Comparison of ENCODE assay signal across 8 cellular contexts in the genomic region with DNA sequence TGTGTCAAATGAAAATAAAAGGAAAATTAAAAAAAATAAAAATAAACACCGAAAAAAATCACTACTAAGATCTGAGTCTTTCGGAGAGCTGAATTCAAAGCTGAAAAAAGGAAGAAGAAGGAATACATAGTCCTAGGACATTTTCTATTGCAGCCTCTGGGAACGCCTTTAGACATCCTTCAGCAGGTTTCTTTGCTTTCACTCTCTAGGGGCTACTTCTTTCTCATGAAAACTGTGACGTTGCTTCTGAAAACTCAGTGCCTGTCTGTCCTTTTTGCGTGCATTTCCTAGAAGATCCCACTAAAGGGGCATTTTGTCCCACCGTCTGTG. TPM values are rescaled to one million over a fixed set of nuclear protein-coding genes. Genes with fewer than 3 reads are reported as not detected.
DNase-seq lines count a peak whose midpoint lies in the region; ATAC-seq and TF ChIP-seq lines count a peak whose summit lies in the region.

No MANE protein-coding gene starts in this region.

- H3K27me3 Mint-ChIP-seq in memory B cell = peaks cover 7% of the 10 kb centered on the region

- H3K4me3 ChIP-seq in cardiac muscle cell (peak overlapping the region; percentile 45), astrocyte of the cerebellum (ENCODE audit: low read depth, low read length) (peak overlapping the region; percentile 49)

- H3K4me1 Mint-ChIP-seq in memory B cell = peaks cover 9% of the 10 kb centered on the region

- H3K4me1 ChIP-seq in cardiac muscle cell (ENCODE audit: low read depth) = peaks cover 12% of the 10 kb centered on the region

- no peaks in the 10 kb centered on the region for H3K9me3 Mint-ChIP-seq in memory B cell

- H3K27ac Mint-ChIP-seq in memory B cell = peak overlapping the region; percentile 88

- TF ChIP-seq CTCF in cardiac muscle cell (IDR thresholded peaks at IDR 0.05; ENCODE audit: low read depth, low read length) (no peak), astrocyte of the cerebellum (IDR thresholded peaks at IDR 0.05; ENCODE audit: low read depth, low read length, missing control alignments) (no peak)

- no peaks in the 10 kb centered on the region for H3K36me3 ChIP-seq in cardiac muscle cell

- H3K27ac ChIP-seq in cardiac muscle cell = no peak overlapping the region

- peaks cover 30% of the 10 kb centered on the region for H3K27me3 ChIP-seq in cardiac muscle cell

- intact Hi-C loops in left ventricle myocardium superior (cut with micrococcal nuclease) = no loop called here

- peaks cover 2% of the 10 kb centered on the region for H3K36me3 Mint-ChIP-seq in memory B cell

- ATAC-seq in left ventricle myocardium superior = no peak
- peak; percentile 23 for ATAC-seq in HG03175 (IDR thresholded peaks at IDR 0.05; ENCODE audit: unreplicated experiment)
- ATAC-seq in memory B cell (ENCODE audit: low read depth) = peak; percentile 25

- H3K4me3 Mint-ChIP-seq in memory B cell = peak overlapping the region; percentile 88

- peak in 1 of 2 donors; percentile 6 for DNase-seq in cardiac muscle cell (ENCODE audit: low read depth in 1 of 2, low spot score in 1 of 2)
- no peak for DNase-seq in left ventricle myocardium superior
- DNase-seq in astrocyte of the cerebellum (ENCODE audit: low read depth) = no peak
- no peak for DNase-seq in memory B cell (ENCODE audit: low spot score in 2 of 2)
- no peak for DNase-seq in foreskin melanocyte
- no peak for DNase-seq in hippocampal formation (lab: John Stamatoyannopoulos, UW)
- DNase-seq in SK-N-DZ (ENCODE audit: low spot score) = no peak

- in situ Hi-C loops in astrocyte of the cerebellum (cut with HindIII; ENCODE audit: low sequenced_read_pairs) = loop anchor here (25.0 kb wide), 1 partner anchor 362 kb away; no protein-coding TSS in a partner anchor

- no peaks in the 10 kb centered on the region for H3K9me3 ChIP-seq in cardiac muscle cell (ENCODE audit: low read depth)

RNA-seq across cellular contexts. Expression of gene STAT4, which starts 0.7 kb away (rescaled TPM):
- total RNA-seq in cardiac muscle cell (0.32 and 0.45 TPM in 2 replicates), left ventricle myocardium superior (0.57 TPM)
- polyA plus RNA-seq in cardiac muscle cell = 0.31 and 0.87 TPM in 2 replicates
- polyA plus RNA-seq in SK-N-DZ (2014; cell fraction: cytosol; rRNA removed) = 0.42 and 0.83 TPM in 2 replicates
- 0.18 and 3.7 TPM in 2 replicates for polyA plus RNA-seq in SK-N-DZ (2014; cell fraction: nucleus; rRNA removed)
